13 cellular contexts compared by ENCODE assay signal in genomic region chr10:98380493-98381339, GRCh38.
"Had no signal": no experiment of that assay in that cellular context is flagged by ENCODE, and none has a peak within 500 bp of the region (broad histone marks: within the 10 kb centered on the region; RNA-seq: fewer than 3 reads in every experiment).

No MANE protein-coding gene starts in this region.

- H3K27ac Mint-ChIP-seq: activated naive CD4-positive, alpha-beta T cell treated with anti-CD3 and anti-CD28 coated beads, Interleukin-2, amount 10 ng/mL, durations not matched to agents 7 days and 5 days; activated T-helper 17 cell treated with anti-CD3 and anti-CD28 coated beads, Interleukin-2, amount 50 U/mL, for 72 hours; immature natural killer cell; naive B cell; stimulated activated naive CD8-positive, alpha-beta T cell treated with anti-CD3 and anti-CD28 coated beads, Interleukin-15, Interleukin-2, amounts not matched to agents 100 ng/mL and 50 ng/mL, for 24 hours; type B pancreatic cell had no signal

- DNase-seq: activated CD4-positive, alpha-beta T cell treated with anti-CD3 and anti-CD28 coated beads, Interleukin-2, amount 50 U/mL, for 1 hour; activated naive CD4-positive, alpha-beta T cell treated with anti-CD3 and anti-CD28 coated beads, Interleukin-2, amount 10 ng/mL, durations not matched to agents 7 days and 5 days; activated T-cell treated with anti-CD3 and anti-CD28 coated beads for 4 hours; esophagus squamous epithelium; foreskin keratinocyte; immature natural killer cell; naive B cell had no signal

- H3K27ac ChIP-seq: ascending aorta, esophagus squamous epithelium, foreskin keratinocyte, neutrophil, suprapubic skin had no signal

- H3K36me3 Mint-ChIP-seq: activated naive CD4-positive, alpha-beta T cell treated with anti-CD3 and anti-CD28 coated beads, Interleukin-2, amount 10 ng/mL, durations not matched to agents 7 days and 5 days had no signal

- H3K27me3 Mint-ChIP-seq: stimulated activated naive CD8-positive, alpha-beta T cell treated with anti-CD3 and anti-CD28 coated beads, Interleukin-15, Interleukin-2, amounts not matched to agents 100 ng/mL and 50 ng/mL, for 24 hours had no signal

- H3K9me3 Mint-ChIP-seq: activated T-helper 17 cell treated with anti-CD3 and anti-CD28 coated beads, Interleukin-2, amount 50 U/mL, for 72 hours; immature natural killer cell; stimulated activated naive CD8-positive, alpha-beta T cell treated with anti-CD3 and anti-CD28 coated beads, Interleukin-15, Interleukin-2, amounts not matched to agents 100 ng/mL and 50 ng/mL, for 24 hours had no signal

- H3K4me3 ChIP-seq: ascending aorta, esophagus squamous epithelium, suprapubic skin had no signal

- H3K27me3 ChIP-seq: ascending aorta, esophagus squamous epithelium, foreskin keratinocyte, neutrophil, suprapubic skin had no signal

- H3K4me1 Mint-ChIP-seq: activated naive CD4-positive, alpha-beta T cell treated with anti-CD3 and anti-CD28 coated beads, Interleukin-2, amount 10 ng/mL, durations not matched to agents 7 days and 5 days; activated T-helper 17 cell treated with anti-CD3 and anti-CD28 coated beads, Interleukin-2, amount 50 U/mL, for 72 hours; immature natural killer cell had no signal

- H3K9me3 ChIP-seq: ascending aorta, esophagus squamous epithelium, neutrophil, suprapubic skin had no signal

- H3K4me3 Mint-ChIP-seq: activated naive CD4-positive, alpha-beta T cell treated with anti-CD3 and anti-CD28 coated beads, Interleukin-2, amount 10 ng/mL, durations not matched to agents 7 days and 5 days; activated T-helper 17 cell treated with anti-CD3 and anti-CD28 coated beads, Interleukin-2, amount 50 U/mL, for 72 hours; immature natural killer cell; naive B cell; stimulated activated naive CD8-positive, alpha-beta T cell treated with anti-CD3 and anti-CD28 coated beads, Interleukin-15, Interleukin-2, amounts not matched to agents 100 ng/mL and 50 ng/mL, for 24 hours; type B pancreatic cell had no signal

- ATAC-seq: activated T-helper 17 cell treated with anti-CD3 and anti-CD28 coated beads, Interleukin-2, amount 50 U/mL, for 72 hours; foreskin keratinocyte had no signal

- H3K4me1 ChIP-seq: ascending aorta, foreskin keratinocyte had no signal

- H3K36me3 ChIP-seq: neutrophil had no signal
